In genomic region chr9:122930541-122930932, GRCh38 we compare ENCODE assay signal across 7 cellular contexts. TPM values are rescaled to one million over a fixed set of nuclear protein-coding genes. Genes with fewer than 3 reads are reported as not detected.
DNase-seq lines count a peak whose midpoint lies in the region; ATAC-seq and TF ChIP-seq lines count a peak whose summit lies in the region.
"Had no signal": no experiment of that assay in that cellular context is flagged by ENCODE, and none has a peak within 500 bp of the region (broad histone marks: within the 10 kb centered on the region; RNA-seq: fewer than 3 reads in every experiment).

No MANE protein-coding gene starts in this region.

- intact Hi-C loops in CD4-positive, alpha-beta T cell (cut with DNase I, micrococcal nuclease): loop anchor here in 1 of 2 experiments (2.0 to 10.0 kb wide), 3 partner anchors 18 to 666 kb away; partner anchors contain the start of genes MRRF, RBM18, RC3H2 and ZBTB6

- H3K4me3 Mint-ChIP-seq in CD4-positive, alpha-beta T cell: no peak overlapping the region

- no peaks in the 10 kb centered on the region for H3K27me3 ChIP-seq in CD4-positive, alpha-beta T cell (ENCODE audit: control insufficient read depth, insufficient read depth, low read length)
- H3K27me3 ChIP-seq in adipocyte (replicated peaks; ENCODE audit: control insufficient read depth, insufficient read depth, low read length) (no peaks in the 10 kb centered on the region), mononuclear cell (ENCODE audit: insufficient read depth, low read length) (no peaks in the 10 kb centered on the region)

- H3K27ac Mint-ChIP-seq in CD4-positive, alpha-beta T cell: no peak overlapping the region

- H3K4me3 ChIP-seq in adipocyte (ENCODE audit: low read length) (peak overlapping the region; percentile 99), mononuclear cell (ENCODE audit: low read length) (peak overlapping the region; percentile 84)

- peaks cover 25% of the 10 kb centered on the region for H3K4me1 Mint-ChIP-seq in CD4-positive, alpha-beta T cell (ENCODE audit: low read depth)

- no peaks in the 10 kb centered on the region for H3K9me3 ChIP-seq in CD4-positive, alpha-beta T cell (ENCODE audit: control insufficient read depth, low read length)
- no peaks in the 10 kb centered on the region for H3K9me3 ChIP-seq in adipocyte (ENCODE audit: control insufficient read depth, low read length)
- H3K9me3 ChIP-seq in mononuclear cell (ENCODE audit: low read depth, low read length): no peaks in the 10 kb centered on the region

- H3K9ac ChIP-seq in adipocyte (ENCODE audit: low read length): peak overlapping the region; percentile 94

- peak overlapping the region; percentile 83 for H3K27ac ChIP-seq in CD4-positive, alpha-beta T cell (ENCODE audit: low read depth, low read length)

- H3K9me3 Mint-ChIP-seq in CD4-positive, alpha-beta T cell: no peaks in the 10 kb centered on the region

- POLR2A ChIA-PET in CD4-positive, alpha-beta T cell (lab: Charles Lee): interaction anchor here (0.8 to 5.0 kb wide), 4 partner anchors 11 to 26 kb away, joined by 3 to 62 read pairs (median 47); partner anchors contain the start of genes RABGAP1, RC3H2 and ZBTB6

- ATAC-seq in CD4-positive, alpha-beta T cell (ENCODE audit: poor library complexity): no peak
- ATAC-seq in HG03097 (IDR thresholded peaks at IDR 0.05; ENCODE audit: low FRiP score, unreplicated experiment) (no peak), HG03108 (IDR thresholded peaks at IDR 0.05; ENCODE audit: unreplicated experiment) (no peak)

- H3K36me3 Mint-ChIP-seq in CD4-positive, alpha-beta T cell (ENCODE audit: low read depth): peaks cover 12% of the 10 kb centered on the region

- CTCF ChIA-PET in CD4-positive, alpha-beta T cell (lab: Charles Lee): interaction anchor here (2.0 kb wide), 1 partner anchor 18 kb away, joined by 8 read pairs; the partner anchor contains the start of gene ZBTB6

- no peaks in the 10 kb centered on the region for H3K36me3 ChIP-seq in adipocyte (ENCODE audit: control insufficient read depth, insufficient read depth, low read length, severe bottlenecking)

- no peak for TF ChIP-seq CTCF in CD4-positive, alpha-beta T cell (IDR thresholded peaks at IDR 0.05)

- H3K27me3 Mint-ChIP-seq in CD4-positive, alpha-beta T cell: no peaks in the 10 kb centered on the region

- no peak for DNase-seq in CD4-positive, alpha-beta T cell
- DNase-seq in adipocyte (ENCODE audit: low read depth): no peak
- no peak for DNase-seq in cerebellar cortex (ENCODE audit: low spot score)
- DNase-seq: T-helper 2 cell had no signal

- H3K4me1 ChIP-seq in adipocyte (ENCODE audit: control insufficient read depth, insufficient read depth, low read length) (peaks cover 13% of the 10 kb centered on the region), mononuclear cell (ENCODE audit: insufficient read depth, low read length) (peaks cover 28% of the 10 kb centered on the region)

RNA-seq across cellular contexts. Expression of gene ZBTB26, which starts 0.8 kb away (rescaled TPM):
- 1 to 10 TPM; 4.8 to 6.0 TPM for total RNA-seq in CD4-positive, alpha-beta T cell
- total RNA-seq in mononuclear cell: 7.5 TPM

RNA-seq across cellular contexts. Expression of gene RABGAP1, which starts 10.3 kb away (rescaled TPM):
- total RNA-seq in CD4-positive, alpha-beta T cell: 10 to 100 TPM; 20.6 to 24.9 TPM
- total RNA-seq in mononuclear cell: 33.8 TPM

RNA-seq across cellular contexts. Expression of gene ZBTB6, which starts 17.4 kb away (rescaled TPM):
- total RNA-seq in CD4-positive, alpha-beta T cell: 1 to 10 TPM; 3.6 to 3.9 TPM
- 11.2 TPM for total RNA-seq in mononuclear cell

RNA-seq across cellular contexts. Expression of gene RC3H2, which starts 25.4 kb away (rescaled TPM):
- total RNA-seq in CD4-positive, alpha-beta T cell: 10 to 100 TPM; 85.2 to 86.8 TPM
- 90.0 TPM for total RNA-seq in mononuclear cell
